13 cellular contexts compared by ENCODE assay signal in genomic region chr7:27890205-27890849, GRCh38.
DNase-seq lines count a peak whose midpoint lies in the region; ATAC-seq, FAIRE-seq and TF ChIP-seq lines count a peak whose summit lies in the region.
"Had no signal": no experiment of that assay in that cellular context is flagged by ENCODE, and none has a peak within 500 bp of the region (broad histone marks: within the 10 kb centered on the region; RNA-seq: fewer than 3 reads in every experiment).

No MANE protein-coding gene starts in this region.

- H3K4me1 ChIP-seq in aorta (ENCODE audit: control insufficient read depth in 1 of 2, insufficient read depth in 2 of 2, low read length in 2 of 2) = no peaks in the 10 kb centered on the region

- TF ChIP-seq POLR2A in GM18505 (IDR thresholded peaks at IDR 0.05; ENCODE audit: borderline replicate concordance, extremely low read depth, insufficient read depth, insufficient read length) = no peak

- H3K27ac ChIP-seq in aorta (ENCODE audit: low read depth in 1 of 2, low read length in 2 of 2) = no peak overlapping the region
- H3K27ac ChIP-seq: coronary artery had no signal

- WGBS in aorta, 2 donors = 88 to 91% methylated on average over 1 of the region's 1 CpG

- H3K4me3 ChIP-seq in aorta (ENCODE audit: low read length in 2 of 2) = no peak overlapping the region
- H3K4me3 ChIP-seq: coronary artery, mucosa of descending colon, smooth muscle cell had no signal

- no peaks in the 10 kb centered on the region for H3K9me3 ChIP-seq in aorta (ENCODE audit: control insufficient read depth, low read length)
- H3K9me3 ChIP-seq: mucosa of descending colon had no signal

- ATAC-seq in GM18505 (IDR thresholded peaks at IDR 0.05; ENCODE audit: unreplicated experiment) (peak; percentile 98), GM19438 (IDR thresholded peaks at IDR 0.05; ENCODE audit: low read depth, unreplicated experiment) (peak; percentile 98), HG02870 (IDR thresholded peaks at IDR 0.05; ENCODE audit: unreplicated experiment) (peak; percentile 100), HG03571 (IDR thresholded peaks at IDR 0.05; ENCODE audit: unreplicated experiment) (peak; percentile 97), aorta (ENCODE audit: low FRiP score) (no peak)
- ATAC-seq: CD8-positive, alpha-beta T cell; mucosa of descending colon; stimulated activated memory B cell treated with anti-CD40 and anti-IgM and Interleukin-4, amounts not matched to agents 10 μg/mL and 1 μg/mL and 100 μg/mL, for 72 hours had no signal

- intact Hi-C loops in aorta (cut with DNase I) = no loop called here

- H3K36me3 ChIP-seq in aorta (ENCODE audit: control insufficient read depth in 1 of 2, insufficient read depth in 2 of 2, low read length in 1 of 2) = peaks cover 0 to 3% of the 10 kb centered on the region in 2 donors

- FAIRE-seq in HTR-8/SVneo (lab: Jason Lieb, UNC) = no peak

- no peaks in the 10 kb centered on the region for H3K27me3 ChIP-seq in aorta (ENCODE audit: control insufficient read depth in 1 of 2, insufficient read depth in 2 of 2, low read length in 1 of 2)

- DNase-seq in HTR-8/SVneo (ENCODE audit: insufficient read length, low spot score) (no peak), aorta (no peak), NCI-H1417 (lab: John Stamatoyannopoulos, UW) (no peak), NCI-H2081 treated with DMSO at 0.1 percent for 48 hours (lab: John Stamatoyannopoulos, UW) (no peak)
- DNase-seq: CD8-positive, alpha-beta T cell; mucosa of descending colon had no signal
